Comparison of ENCODE assay signal across 8 cellular contexts in the genomic region with DNA sequence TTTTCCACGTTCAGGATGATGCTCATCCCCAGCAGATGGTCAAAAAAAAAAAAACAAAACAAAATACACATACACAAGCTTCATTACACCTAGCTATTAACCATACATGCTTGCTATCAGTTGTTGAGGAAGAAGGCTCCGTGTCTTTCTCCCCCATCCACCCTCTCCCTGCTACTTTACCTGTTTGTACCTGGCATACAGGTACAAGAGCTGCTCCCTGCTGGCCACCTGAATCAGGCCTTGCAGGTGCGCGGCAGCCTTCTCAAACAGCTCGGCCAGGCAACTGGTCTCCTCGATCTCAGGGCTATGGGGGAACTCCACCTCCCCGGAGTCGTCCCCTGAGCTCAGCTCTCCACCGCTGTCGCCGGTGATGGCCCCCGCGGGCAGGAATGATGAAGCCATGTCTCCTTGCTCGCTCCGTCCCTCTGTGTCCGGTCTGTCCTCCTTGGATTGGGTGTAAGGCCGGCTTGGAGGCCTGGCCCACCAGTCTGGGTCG. TPM values are rescaled to one million over a fixed set of nuclear protein-coding genes. Genes with fewer than 3 reads are reported as not detected.
DNase-seq lines count a peak whose midpoint lies in the region; ATAC-seq and TF ChIP-seq lines count a peak whose summit lies in the region.

No MANE protein-coding gene starts in this region.

- H3K4me2 ChIP-seq in DND-41 (ENCODE audit: insufficient read depth, low read length) (peak overlapping the region; percentile 85), trophoblast cell (ENCODE audit: low read length) (peak overlapping the region; percentile 81)

- peaks cover 11% of the 10 kb centered on the region for H3K79me1 ChIP-seq in trophoblast cell (ENCODE audit: low read length)

- H2BK5ac ChIP-seq in trophoblast cell (ENCODE audit: low read depth, low read length, poor library complexity), result peak overlapping the region; percentile 28

- peak; percentile 39 for ATAC-seq in DND-41 (ENCODE audit: insufficient read depth, low read depth)
- peak; percentile 32 for ATAC-seq in GM19452 (IDR thresholded peaks at IDR 0.05; ENCODE audit: unreplicated experiment)
- ATAC-seq in HG03521 (IDR thresholded peaks at IDR 0.05; ENCODE audit: unreplicated experiment), result peak; percentile 32

- H3K9ac ChIP-seq in DND-41 (ENCODE audit: low read depth, low read length) (peak overlapping the region; percentile 81), trophoblast cell (ENCODE audit: low read length) (peak overlapping the region; percentile 75)

- H3K36me3 ChIP-seq in DND-41 (ENCODE audit: insufficient read depth, low read length), result peaks cover 27% of the 10 kb centered on the region
- no peaks in the 10 kb centered on the region for H3K36me3 ChIP-seq in Peyer's patch
- peaks cover 0 to 3% of the 10 kb centered on the region in 2 experiments for H3K36me3 ChIP-seq in trophoblast cell (ENCODE audit: control insufficient read depth in 1 of 2, insufficient read depth in 2 of 2, low read length in 2 of 2)

- peaks cover 56% of the 10 kb centered on the region for H3K79me2 ChIP-seq in DND-41 (ENCODE audit: insufficient read depth, low read length)
- peaks cover 9% of the 10 kb centered on the region for H3K79me2 ChIP-seq in trophoblast cell (ENCODE audit: control insufficient read depth, insufficient read depth, low read length, poor library complexity)

- peak overlapping the region; percentile 21 for H3K18ac ChIP-seq in trophoblast cell (ENCODE audit: low read length)

- WGBS in trophoblast cell (ENCODE audit: extremely low coverage, insufficient coverage, insufficient read length), result no CpG with 5 or more reads among the region's 18 CpGs

- H3K4me3 ChIP-seq in DND-41 (ENCODE audit: low read depth in 1 of 2, low read length in 2 of 2), result peak overlapping the region; percentile 75 to 93
- peak overlapping the region; percentile 73 to 96 (median 84) for H3K4me3 ChIP-seq in Peyer's patch
- peak overlapping the region; percentile 79 for H3K4me3 ChIP-seq in trophoblast cell (ENCODE audit: low read depth, low read length)

- H3K27me3 ChIP-seq in DND-41 (ENCODE audit: insufficient read depth, low read length, poor library complexity), result no peaks in the 10 kb centered on the region
- no peaks in the 10 kb centered on the region for H3K27me3 ChIP-seq in Peyer's patch
- H3K27me3 ChIP-seq in trophoblast cell (ENCODE audit: insufficient read depth, low read length), result no peaks in the 10 kb centered on the region

- H4K91ac ChIP-seq in trophoblast cell (ENCODE audit: low read depth, low read length), result peak overlapping the region; percentile 40

- TF ChIP-seq POLR2A in Peyer's patch (IDR thresholded peaks at IDR 0.05), result no peak

- no peaks in the 10 kb centered on the region for H4K20me1 ChIP-seq in DND-41 (ENCODE audit: insufficient read depth, low read length)

- H4K8ac ChIP-seq in trophoblast cell (ENCODE audit: low read depth, low read length), result peak overlapping the region; percentile 42

- peak overlapping the region; percentile 13 for H2BK120ac ChIP-seq in trophoblast cell (ENCODE audit: insufficient read depth, low read length, poor library complexity)

- H3K14ac ChIP-seq in trophoblast cell (ENCODE audit: low read length), result peak overlapping the region; percentile 38

- TF ChIP-seq CTCF in DND-41 (IDR thresholded peaks at IDR 0.05; ENCODE audit: borderline replicate concordance, extremely low read depth, low read length, poor library complexity, severe bottlenecking) (no peak), Peyer's patch (IDR thresholded peaks at IDR 0.05) (no peak)

- no peaks in the 10 kb centered on the region for H3K9me3 ChIP-seq in DND-41 (ENCODE audit: insufficient read depth, low read length, severe bottlenecking)
- no peaks in the 10 kb centered on the region for H3K9me3 ChIP-seq in Peyer's patch
- H3K9me3 ChIP-seq in trophoblast cell (ENCODE audit: insufficient read depth, low read depth, low read length), result no peaks in the 10 kb centered on the region

- H4K12ac ChIP-seq in trophoblast cell (ENCODE audit: low read depth, low read length), result peak overlapping the region; percentile 26

- peaks cover 52% of the 10 kb centered on the region for H3K4me1 ChIP-seq in DND-41 (ENCODE audit: insufficient read depth, low read length)
- H3K4me1 ChIP-seq in Peyer's patch, result peaks cover 0 to 19% (median 0%) of the 10 kb centered on the region in 4 donors
- peaks cover 2 to 3% of the 10 kb centered on the region in 2 experiments for H3K4me1 ChIP-seq in trophoblast cell (ENCODE audit: control insufficient read depth in 1 of 2, insufficient read depth in 2 of 2, low read length in 2 of 2)

- H3K27ac ChIP-seq in DND-41 (ENCODE audit: low read length) (peak overlapping the region; percentile 95), Peyer's patch (peak overlapping the region; percentile 85 to 91 (median 87)), epithelial cell of prostate (peak overlapping the region; percentile 94), trophoblast cell (ENCODE audit: low read depth, low read length) (peak overlapping the region; percentile 62)

- peak overlapping the region; percentile 0 for H3K4ac ChIP-seq in trophoblast cell (ENCODE audit: low read depth, low read length)

- DNase-seq in DND-41 (no peak), Peyer's patch (no peak), epithelial cell of prostate (ENCODE audit: low read depth, low spot score) (no peak), trophoblast cell (peak; percentile 77 to 81), cortex of kidney (lab: John Stamatoyannopoulos, UW) (no peak), SHP77 treated with DMSO at 0.1 percent for 48 hours (lab: John Stamatoyannopoulos, UW) (no peak)

- no peak overlapping the region for H3K23ac ChIP-seq in trophoblast cell (ENCODE audit: low read length)

- H2AFZ ChIP-seq in DND-41 (ENCODE audit: low read depth, low read length) (peak overlapping the region; percentile 96), trophoblast cell (ENCODE audit: insufficient read depth, low read length, poor library complexity) (peak overlapping the region; percentile 21)

- H2BK12ac ChIP-seq in trophoblast cell (ENCODE audit: low read length), result no peak overlapping the region

- H2AK5ac ChIP-seq in trophoblast cell (ENCODE audit: low read length), result no peak overlapping the region

RNA-seq across cellular contexts. Expression of a gene that starts 0.5 kb away (rescaled TPM):
- 10 to 100 TPM; 32.2 to 56.1 (median 32.7) TPM for total RNA-seq in Peyer's patch
- 25.2 and 25.9 TPM in 2 replicates for polyA plus RNA-seq in trophoblast cell (2013)

RNA-seq across cellular contexts. Expression of a gene that starts 56.9 kb away (rescaled TPM):
- not detected for total RNA-seq in Peyer's patch
- polyA plus RNA-seq in trophoblast cell (2013), result not detected in 2 replicates

Comparison
In these comparisons a context has a peak if more than half of its experiments do, and no peak if none do; other contexts are left out.
1. DNase-seq: peak in trophoblast cell (2 of 2); none in DND-41 (single experiment), Peyer's patch (0 of 3), epithelial cell of prostate (single experiment), cortex of kidney (single experiment) and SHP77 treated with DMSO at 0.1 percent for 48 hours (single experiment).
2. Peak in every context shown above with its lines, with median percentiles within 50 percentile points of each other: ATAC-seq, H3K27ac ChIP-seq and H3K4me3 ChIP-seq.